8 cellular contexts compared by ENCODE assay signal in genomic region chr1:160951443-160952128, GRCh38. TPM values are rescaled to one million over a fixed set of nuclear protein-coding genes. Genes with fewer than 3 reads are reported as not detected.
DNase-seq lines count a peak whose midpoint lies in the region; ATAC-seq and TF ChIP-seq lines count a peak whose summit lies in the region.

No MANE protein-coding gene starts in this region.

- H3K4me1 ChIP-seq in effector memory CD4-positive, alpha-beta T cell (ENCODE audit: control insufficient read depth, insufficient read depth, low read length, poor library complexity, severe bottlenecking), result no peaks in the 10 kb centered on the region

- intact Hi-C loops in activated CD4-positive, alpha-beta memory T cell treated with anti-CD3 and anti-CD28 coated beads for 36 hours (cut with micrococcal nuclease), result loop anchor here (1.0 to 2.0 kb wide), 4 partner anchors 116 to 270 kb away; no protein-coding TSS in a partner anchor

- no peak for DNase-seq in BJ (ENCODE audit: low read depth)
- DNase-seq in NCI-H446 treated with DMSO at 0.1 percent for 48 hours (lab: John Stamatoyannopoulos, UW), result peak; percentile 15
- peak; percentile 81 for DNase-seq in activated CD4-positive, alpha-beta memory T cell treated with anti-CD3 and anti-CD28 coated beads for 36 hours
- peak; percentile 19 to 40 (median 31) for DNase-seq in effector memory CD4-positive, alpha-beta T cell
- DNase-seq in mesothelial cell of epicardium (ENCODE audit: low spot score in 2 of 2, unreplicated experiment in 2 of 2), result peak in 1 of 2 experiments; percentile 69
- DNase-seq in stimulated activated CD8-positive, alpha-beta memory T cell treated with anti-CD3 and anti-CD28 coated beads, Interleukin-4, amount 100 ng/mL, for 4 hours (ENCODE audit: low read depth in 2 of 2, low spot score in 1 of 2), result peak; percentile 39 to 46

- CTCF ChIA-PET in BJ (lab: Yijun Ruan, JAX), result interaction anchor here (0.8 to 5.5 kb wide), 21 partner anchors 8 to 277 kb away, joined by 3 to 40 read pairs (median 6); partner anchors contain the start of gene F11R
- CTCF ChIA-PET in activated CD4-positive, alpha-beta memory T cell treated with anti-CD3 and anti-CD28 coated beads for 36 hours (lab: Charles Lee), result interaction anchor here (0.6 to 6.5 kb wide), 52 partner anchors 9 to 332 kb away, joined by 3 to 296 read pairs (median 5); partner anchors contain the start of genes CD244, KLHDC9, LY9 and SLAMF7

- no peak overlapping the region for H3K27ac Mint-ChIP-seq in activated CD4-positive, alpha-beta memory T cell treated with anti-CD3 and anti-CD28 coated beads for 36 hours
- H3K27ac Mint-ChIP-seq in mesothelial cell of epicardium, result peak overlapping the region; percentile 35

- no peak overlapping the region for H3K4me3 Mint-ChIP-seq in activated CD4-positive, alpha-beta memory T cell treated with anti-CD3 and anti-CD28 coated beads for 36 hours
- no peak overlapping the region for H3K4me3 Mint-ChIP-seq in mesothelial cell of epicardium

- peaks cover 2% of the 10 kb centered on the region for H3K4me1 Mint-ChIP-seq in activated CD4-positive, alpha-beta memory T cell treated with anti-CD3 and anti-CD28 coated beads for 36 hours (ENCODE audit: low read depth)
- H3K4me1 Mint-ChIP-seq in mesothelial cell of epicardium, result peaks cover 32% of the 10 kb centered on the region

- TF ChIP-seq CTCF in BJ (IDR thresholded peaks at IDR 0.05; ENCODE audit: insufficient read depth, low read depth, low read length), result peak; percentile 71
- TF ChIP-seq CTCF in mesothelial cell of epicardium (IDR thresholded peaks at IDR 0.05; ENCODE audit: unreplicated experiment), result peak; percentile 55

- POLR2A ChIA-PET in BJ (lab: Charles Lee), result no interaction called here
- POLR2A ChIA-PET in activated CD4-positive, alpha-beta memory T cell treated with anti-CD3 and anti-CD28 coated beads for 36 hours (lab: Charles Lee), result interaction anchor here (1.1 kb wide), 1 partner anchor 114 kb away, joined by 4 read pairs; no protein-coding TSS in a partner anchor

- H3K27me3 Mint-ChIP-seq in activated CD4-positive, alpha-beta memory T cell treated with anti-CD3 and anti-CD28 coated beads for 36 hours, result no peaks in the 10 kb centered on the region
- H3K27me3 Mint-ChIP-seq in mesothelial cell of epicardium (ENCODE audit: low read depth), result no peaks in the 10 kb centered on the region

- no peaks in the 10 kb centered on the region for H3K9me3 Mint-ChIP-seq in activated CD4-positive, alpha-beta memory T cell treated with anti-CD3 and anti-CD28 coated beads for 36 hours
- H3K9me3 Mint-ChIP-seq in mesothelial cell of epicardium, result no peaks in the 10 kb centered on the region

- no peak overlapping the region for H3K4me3 ChIP-seq in BJ (ENCODE audit: low read depth, low read length)
- H3K4me3 ChIP-seq in effector memory CD4-positive, alpha-beta T cell (ENCODE audit: insufficient read depth, low read depth, low read length, poor library complexity, severe bottlenecking), result no peak overlapping the region

- ATAC-seq in GM19324 (IDR thresholded peaks at IDR 0.05; ENCODE audit: low FRiP score, unreplicated experiment) (peak; percentile 57), GM19455 (IDR thresholded peaks at IDR 0.05; ENCODE audit: unreplicated experiment) (no peak)

- H3K36me3 ChIP-seq in BJ (ENCODE audit: control insufficient read depth, insufficient read depth, low read length), result no peaks in the 10 kb centered on the region
- no peaks in the 10 kb centered on the region for H3K36me3 ChIP-seq in effector memory CD4-positive, alpha-beta T cell (ENCODE audit: control insufficient read depth, insufficient read depth, low read length)

- H3K27me3 ChIP-seq in BJ (ENCODE audit: control insufficient read depth, insufficient read depth, low read length), result no peaks in the 10 kb centered on the region
- H3K27me3 ChIP-seq in effector memory CD4-positive, alpha-beta T cell (replicated peaks; ENCODE audit: control insufficient read depth, insufficient read depth, low read length, poor library complexity, severe bottlenecking), result no peaks in the 10 kb centered on the region

- H3K36me3 Mint-ChIP-seq in activated CD4-positive, alpha-beta memory T cell treated with anti-CD3 and anti-CD28 coated beads for 36 hours, result no peaks in the 10 kb centered on the region
- H3K36me3 Mint-ChIP-seq in mesothelial cell of epicardium, result no peaks in the 10 kb centered on the region

- no peak overlapping the region for H3K27ac ChIP-seq in effector memory CD4-positive, alpha-beta T cell (ENCODE audit: insufficient read depth, low read length, poor library complexity, severe bottlenecking)

- no peaks in the 10 kb centered on the region for H3K9me3 ChIP-seq in effector memory CD4-positive, alpha-beta T cell (ENCODE audit: control insufficient read depth, low read length)

RNA-seq across cellular contexts. Expression of gene ITLN2, which starts 3.0 kb away (rescaled TPM):
- not detected in 2 replicates for polyA plus RNA-seq in BJ (2011; rRNA removed)
- not detected in 2 replicates for polyA minus RNA-seq in BJ (2011; rRNA and poly(A)+ RNA removed)
- not detected for total RNA-seq in activated CD4-positive, alpha-beta memory T cell treated with anti-CD3 and anti-CD28 coated beads for 36 hours
- 0.41 to 0.80 TPM (median 0.72 TPM) in 3 replicates for total RNA-seq in mesothelial cell of epicardium
